18 cellular contexts compared by ENCODE assay signal in the genomic region with DNA sequence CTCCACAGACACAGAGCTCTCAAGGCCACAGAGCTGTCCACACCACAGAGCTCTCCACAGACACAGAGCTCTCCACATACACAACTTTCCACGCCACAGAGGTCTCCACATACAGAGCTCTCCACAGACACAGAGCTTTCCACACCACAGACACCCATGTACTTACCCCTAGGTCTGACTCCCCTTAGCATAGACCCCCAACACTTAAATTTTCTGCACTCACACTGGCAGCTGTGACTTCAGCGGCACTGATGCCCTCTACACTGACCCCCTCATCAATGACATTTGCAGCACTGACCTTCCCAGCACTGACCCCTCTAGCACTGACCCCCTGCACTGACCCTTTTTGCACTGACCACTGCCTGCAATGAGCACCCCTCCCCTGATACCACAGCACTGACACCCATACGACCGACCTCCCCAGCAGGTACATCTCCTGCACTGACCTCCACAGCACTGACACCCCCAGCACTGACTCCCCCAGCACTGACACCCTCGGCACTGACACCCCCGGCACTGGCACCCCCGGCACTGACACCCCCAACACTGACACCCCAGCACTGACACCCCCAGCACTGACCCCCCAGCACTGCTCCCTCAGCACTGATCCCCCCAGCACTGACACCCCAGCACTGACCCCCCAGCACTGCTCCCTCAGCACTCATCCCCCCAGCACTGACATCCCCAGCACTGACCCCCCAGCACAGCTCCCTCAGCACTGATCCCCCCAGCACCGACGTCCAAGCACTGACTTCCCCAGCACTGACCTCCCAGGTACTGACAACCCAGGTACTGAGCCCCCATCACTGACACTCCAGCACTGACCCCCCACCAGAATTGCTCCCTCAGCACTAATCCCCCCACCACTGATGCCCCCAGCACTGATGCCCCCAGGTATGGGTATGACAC. TPM values are rescaled to one million over a fixed set of nuclear protein-coding genes. Genes with fewer than 3 reads are reported as not detected.
DNase-seq lines count a peak whose midpoint lies in the region; ATAC-seq and TF ChIP-seq lines count a peak whose summit lies in the region.
"Had no signal": no experiment of that assay in that cellular context is flagged by ENCODE, and none has a peak within 500 bp of the region (broad histone marks: within the 10 kb centered on the region; RNA-seq: fewer than 3 reads in every experiment).

No MANE protein-coding gene starts in this region.

- peaks cover 3% of the 10 kb centered on the region; the same call in 1 of the 2 replicates for H3K27me3 ChIP-seq in MG63

- H3K4me3 ChIP-seq in MG63 = no peak overlapping the region
- H3K4me3 ChIP-seq: prostate gland, suprapubic skin had no signal

- POLR2A ChIA-PET in T-cell (lab: Charles Lee) = no interaction called here

- peak overlapping the region in 1 of 3 donors; percentile 42 for H3K4me3 Mint-ChIP-seq in T-cell
- H3K4me3 Mint-ChIP-seq in osteocyte (ENCODE audit: unreplicated experiment) = no peak overlapping the region
- H3K4me3 Mint-ChIP-seq: brain; memory B cell; nephron; stimulated activated effector memory CD8-positive, alpha-beta T cell treated with anti-CD3 and anti-CD28 coated beads, Interleukin-12 subunit alpha, Interleukin-12 subunit beta, amount 100 ng/mL, for 72 hours had no signal

- H3K27me3 Mint-ChIP-seq in T-cell = peaks cover 29 to 37% of the 10 kb centered on the region in 2 donors
- peaks cover 36% of the 10 kb centered on the region for H3K27me3 Mint-ChIP-seq in osteocyte (ENCODE audit: unreplicated experiment)

- H3K4me1 Mint-ChIP-seq in T-cell (peaks cover 52 to 65% (median 57%) of the 10 kb centered on the region in 3 donors), osteocyte (ENCODE audit: unreplicated experiment) (no peaks in the 10 kb centered on the region)
- H3K4me1 Mint-ChIP-seq: nephron had no signal

- no peaks in the 10 kb centered on the region for H3K36me3 ChIP-seq in MG63
- H3K36me3 ChIP-seq: prostate gland, suprapubic skin had no signal

- DNase-seq in D341Med (ENCODE audit: low spot score) (peak; percentile 14), T-cell (no peak), left lobe of liver (ENCODE audit: low spot score) (peak; percentile 35), osteocyte (ENCODE audit: extremely low spot score, unreplicated experiment) (peak; percentile 66), SHP77 treated with DMSO at 0.1 percent for 48 hours (lab: John Stamatoyannopoulos, UW) (no peak), DMS79 (lab: John Stamatoyannopoulos, UW) (no peak), MG63 (no peak)
- DNase-seq: activated gamma-delta T cell, KG1, NCI-H524 had no signal

- TF ChIP-seq CTCF in osteocyte (IDR thresholded peaks at IDR 0.05) = no peak

- no peaks in the 10 kb centered on the region for H3K9me3 ChIP-seq in MG63
- H3K9me3 ChIP-seq: prostate gland, suprapubic skin had no signal

- H3K27ac Mint-ChIP-seq in T-cell (peak overlapping the region; percentile 5 to 66), osteocyte (ENCODE audit: unreplicated experiment) (no peak overlapping the region)
- H3K27ac Mint-ChIP-seq: memory B cell; nephron; stimulated activated effector memory CD8-positive, alpha-beta T cell treated with anti-CD3 and anti-CD28 coated beads, Interleukin-12 subunit alpha, Interleukin-12 subunit beta, amount 100 ng/mL, for 72 hours had no signal

- CTCF ChIA-PET in T-cell (lab: Charles Lee) = interaction anchor here in 1 of 2 donors (0.5 to 5.3 kb wide), 2 partner anchors 11 to 18 kb away, joined by 3 to 44 read pairs; no protein-coding TSS in a partner anchor

- no peak for ATAC-seq in T-cell (replicated peaks in 1 of 4)
- no peak for ATAC-seq in left lobe of liver
- ATAC-seq: HCT116; stimulated activated effector memory CD8-positive, alpha-beta T cell treated with anti-CD3 and anti-CD28 coated beads, Interleukin-12 subunit alpha, Interleukin-12 subunit beta, amount 100 ng/mL, for 72 hours had no signal

- H3K36me3 Mint-ChIP-seq in T-cell (no peaks in the 10 kb centered on the region), osteocyte (ENCODE audit: unreplicated experiment) (no peaks in the 10 kb centered on the region)
- H3K36me3 Mint-ChIP-seq: brain; CD4-positive, alpha-beta memory T cell; memory B cell; stimulated activated effector memory CD8-positive, alpha-beta T cell treated with anti-CD3 and anti-CD28 coated beads, Interleukin-12 subunit alpha, Interleukin-12 subunit beta, amount 100 ng/mL, for 72 hours had no signal

- H3K9me3 Mint-ChIP-seq in T-cell (peaks cover 0 to 4% (median 0%) of the 10 kb centered on the region in 3 donors), osteocyte (ENCODE audit: unreplicated experiment) (no peaks in the 10 kb centered on the region)
- H3K9me3 Mint-ChIP-seq: brain; memory B cell; nephron; stimulated activated effector memory CD8-positive, alpha-beta T cell treated with anti-CD3 and anti-CD28 coated beads, Interleukin-12 subunit alpha, Interleukin-12 subunit beta, amount 100 ng/mL, for 72 hours had no signal

RNA-seq across cellular contexts. Expression of a gene that starts 56.5 kb away (rescaled TPM):
- total RNA-seq in T-cell (10 to 100 TPM; 24.7 to 35.7 (median 29.9) TPM), left lobe of liver (16.3 TPM), osteocyte (34.6 and 39.9 TPM in 2 replicates)
- 22.5 and 39.6 TPM in 2 replicates for total RNA-seq in MG63 (2014; rRNA removed; shearing (Covaris generic); ENCODE audit: low replicate concordance)

RNA-seq across cellular contexts. Expression of a gene that starts 56.6 kb away (rescaled TPM):
- total RNA-seq in T-cell (1 to 10 TPM; 1.9 to 3.9 (median 2.7) TPM), left lobe of liver (0.60 TPM), osteocyte (1.4 and 3.0 TPM in 2 replicates)
- total RNA-seq in MG63 (2014; rRNA removed; shearing (Covaris generic); ENCODE audit: low replicate concordance) = 0.10 TPM in 1 of 2 replicates, not detected in the other

Comparison
In these comparisons a context has a peak if more than half of its experiments do, and no peak if none do; other contexts are left out.
1. DNase-seq: peak in D341Med (single experiment), left lobe of liver (single experiment) and osteocyte (single experiment); none in T-cell (0 of 34), SHP77 treated with DMSO at 0.1 percent for 48 hours (single experiment), DMS79 (single experiment) and MG63 (single experiment).